1 cellular context compared by ENCODE assay signal in the genomic region with DNA sequence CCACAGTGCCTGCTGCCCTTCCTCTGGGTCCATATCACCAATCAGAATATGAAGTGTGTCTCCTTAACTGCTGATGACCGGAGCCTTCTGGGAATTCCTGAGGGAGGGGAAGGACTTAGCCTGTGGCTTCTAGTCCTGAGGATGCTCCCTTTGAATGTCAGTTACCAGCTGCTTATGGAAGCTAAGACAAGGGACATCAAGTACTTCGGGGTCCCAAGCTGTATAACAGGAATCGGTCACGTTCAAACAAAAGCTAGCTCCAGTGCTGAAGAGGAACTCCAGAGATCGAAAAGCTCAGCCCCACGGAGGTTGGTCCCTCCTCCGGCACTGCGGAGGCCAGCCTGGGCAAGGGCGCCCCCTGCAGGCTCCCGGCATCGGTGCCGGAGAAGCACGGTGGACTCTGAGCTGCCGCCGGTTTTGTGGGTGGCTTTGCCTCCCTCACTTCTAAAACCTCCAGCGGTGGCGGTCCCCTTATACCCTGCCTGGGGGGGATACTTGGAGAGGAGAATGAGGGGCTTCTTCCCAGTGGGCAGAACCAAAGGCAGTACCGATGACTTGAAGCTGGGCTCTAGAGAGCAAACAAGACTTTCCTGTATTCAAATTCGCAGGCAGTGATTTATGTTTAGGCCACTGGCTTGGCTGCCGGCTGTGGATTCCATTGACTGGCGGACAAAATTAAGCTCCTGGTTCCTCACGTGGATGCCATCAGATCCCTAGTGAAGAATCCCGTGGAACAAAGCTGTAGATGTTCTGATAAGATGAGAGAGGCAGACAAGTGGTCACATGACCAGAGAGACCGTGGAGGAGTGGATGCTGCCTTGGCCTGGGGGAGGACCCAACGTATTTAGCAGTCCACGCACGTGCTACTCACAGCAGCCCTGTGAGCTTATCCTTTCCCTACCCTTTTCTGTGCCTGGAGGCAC.
A peak's percentile ranks its signal among the peaks of the same experiment; 100 is the strongest.
TF ChIP-seq lines count a peak whose summit lies in the region.

No MANE protein-coding gene starts in this region.

TF ChIP-seq in HepG2, 621 proteins besides CTCF, POLR2A, EP300 and RAD21 (continued from another document and continues in another):
- no peak for TF ChIP-seq ZEB1 (IDR thresholded peaks at IDR 0.05; ENCODE audit: insufficient replicate concordance, low read depth)
- TF ChIP-seq MED13 (CRISPR knock-in tag; IDR thresholded peaks at IDR 0.05): no peak
- no peak for TF ChIP-seq POLR2AphosphoS2 (IDR thresholded peaks at IDR 0.05; ENCODE audit: low read depth, low read length)
- TF ChIP-seq, protein P1, sequence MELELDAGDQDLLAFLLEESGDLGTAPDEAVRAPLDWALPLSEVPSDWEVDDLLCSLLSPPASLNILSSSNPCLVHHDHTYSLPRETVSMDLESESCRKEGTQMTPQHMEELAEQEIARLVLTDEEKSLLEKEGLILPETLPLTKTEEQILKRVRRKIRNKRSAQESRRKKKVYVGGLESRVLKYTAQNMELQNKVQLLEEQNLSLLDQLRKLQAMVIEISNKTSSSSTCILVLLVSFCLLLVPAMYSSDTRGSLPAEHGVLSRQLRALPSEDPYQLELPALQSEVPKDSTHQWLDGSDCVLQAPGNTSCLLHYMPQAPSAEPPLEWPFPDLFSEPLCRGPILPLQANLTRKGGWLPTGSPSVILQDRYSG (CRISPR knock-in tag; IDR thresholded peaks at IDR 0.05): no peak
- no peak for TF ChIP-seq NR1H2 (CRISPR knock-in tag; IDR thresholded peaks at IDR 0.05; ENCODE audit: borderline replicate concordance, low read depth)
- TF ChIP-seq, protein P2, sequence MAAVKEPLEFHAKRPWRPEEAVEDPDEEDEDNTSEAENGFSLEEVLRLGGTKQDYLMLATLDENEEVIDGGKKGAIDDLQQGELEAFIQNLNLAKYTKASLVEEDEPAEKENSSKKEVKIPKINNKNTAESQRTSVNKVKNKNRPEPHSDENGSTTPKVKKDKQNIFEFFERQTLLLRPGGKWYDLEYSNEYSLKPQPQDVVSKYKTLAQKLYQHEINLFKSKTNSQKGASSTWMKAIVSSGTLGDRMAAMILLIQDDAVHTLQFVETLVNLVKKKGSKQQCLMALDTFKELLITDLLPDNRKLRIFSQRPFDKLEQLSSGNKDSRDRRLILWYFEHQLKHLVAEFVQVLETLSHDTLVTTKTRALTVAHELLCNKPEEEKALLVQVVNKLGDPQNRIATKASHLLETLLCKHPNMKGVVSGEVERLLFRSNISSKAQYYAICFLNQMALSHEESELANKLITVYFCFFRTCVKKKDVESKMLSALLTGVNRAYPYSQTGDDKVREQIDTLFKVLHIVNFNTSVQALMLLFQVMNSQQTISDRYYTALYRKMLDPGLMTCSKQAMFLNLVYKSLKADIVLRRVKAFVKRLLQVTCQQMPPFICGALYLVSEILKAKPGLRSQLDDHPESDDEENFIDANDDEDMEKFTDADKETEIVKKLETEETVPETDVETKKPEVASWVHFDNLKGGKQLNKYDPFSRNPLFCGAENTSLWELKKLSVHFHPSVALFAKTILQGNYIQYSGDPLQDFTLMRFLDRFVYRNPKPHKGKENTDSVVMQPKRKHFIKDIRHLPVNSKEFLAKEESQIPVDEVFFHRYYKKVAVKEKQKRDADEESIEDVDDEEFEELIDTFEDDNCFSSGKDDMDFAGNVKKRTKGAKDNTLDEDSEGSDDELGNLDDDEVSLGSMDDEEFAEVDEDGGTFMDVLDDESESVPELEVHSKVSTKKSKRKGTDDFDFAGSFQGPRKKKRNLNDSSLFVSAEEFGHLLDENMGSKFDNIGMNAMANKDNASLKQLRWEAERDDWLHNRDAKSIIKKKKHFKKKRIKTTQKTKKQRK (IDR thresholded peaks at IDR 0.05; ENCODE audit: low read length): no peak
- TF ChIP-seq ZNF547 (CRISPR knock-in tag; IDR thresholded peaks at IDR 0.05): no peak
- no peak for TF ChIP-seq SMAD1 (CRISPR knock-in tag; IDR thresholded peaks at IDR 0.05; ENCODE audit: borderline replicate concordance, low read depth)
- TF ChIP-seq, protein P3, sequence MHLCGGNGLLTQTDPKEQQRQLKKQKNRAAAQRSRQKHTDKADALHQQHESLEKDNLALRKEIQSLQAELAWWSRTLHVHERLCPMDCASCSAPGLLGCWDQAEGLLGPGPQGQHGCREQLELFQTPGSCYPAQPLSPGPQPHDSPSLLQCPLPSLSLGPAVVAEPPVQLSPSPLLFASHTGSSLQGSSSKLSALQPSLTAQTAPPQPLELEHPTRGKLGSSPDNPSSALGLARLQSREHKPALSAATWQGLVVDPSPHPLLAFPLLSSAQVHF (CRISPR knock-in tag; IDR thresholded peaks at IDR 0.05): no peak
- peak; percentile 61; the same call in 1 of the 2 replicates for TF ChIP-seq EED (CRISPR knock-in tag; IDR thresholded peaks at IDR 0.05)
- TF ChIP-seq NFKBIZ (CRISPR knock-in tag; IDR thresholded peaks at IDR 0.05): no peak
- TF ChIP-seq, protein P4, sequence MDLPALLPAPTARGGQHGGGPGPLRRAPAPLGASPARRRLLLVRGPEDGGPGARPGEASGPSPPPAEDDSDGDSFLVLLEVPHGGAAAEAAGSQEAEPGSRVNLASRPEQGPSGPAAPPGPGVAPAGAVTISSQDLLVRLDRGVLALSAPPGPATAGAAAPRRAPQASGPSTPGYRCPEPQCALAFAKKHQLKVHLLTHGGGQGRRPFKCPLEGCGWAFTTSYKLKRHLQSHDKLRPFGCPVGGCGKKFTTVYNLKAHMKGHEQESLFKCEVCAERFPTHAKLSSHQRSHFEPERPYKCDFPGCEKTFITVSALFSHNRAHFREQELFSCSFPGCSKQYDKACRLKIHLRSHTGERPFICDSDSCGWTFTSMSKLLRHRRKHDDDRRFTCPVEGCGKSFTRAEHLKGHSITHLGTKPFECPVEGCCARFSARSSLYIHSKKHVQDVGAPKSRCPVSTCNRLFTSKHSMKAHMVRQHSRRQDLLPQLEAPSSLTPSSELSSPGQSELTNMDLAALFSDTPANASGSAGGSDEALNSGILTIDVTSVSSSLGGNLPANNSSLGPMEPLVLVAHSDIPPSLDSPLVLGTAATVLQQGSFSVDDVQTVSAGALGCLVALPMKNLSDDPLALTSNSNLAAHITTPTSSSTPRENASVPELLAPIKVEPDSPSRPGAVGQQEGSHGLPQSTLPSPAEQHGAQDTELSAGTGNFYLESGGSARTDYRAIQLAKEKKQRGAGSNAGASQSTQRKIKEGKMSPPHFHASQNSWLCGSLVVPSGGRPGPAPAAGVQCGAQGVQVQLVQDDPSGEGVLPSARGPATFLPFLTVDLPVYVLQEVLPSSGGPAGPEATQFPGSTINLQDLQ (CRISPR knock-in tag; IDR thresholded peaks at IDR 0.05): no peak
- TF ChIP-seq, protein P5, sequence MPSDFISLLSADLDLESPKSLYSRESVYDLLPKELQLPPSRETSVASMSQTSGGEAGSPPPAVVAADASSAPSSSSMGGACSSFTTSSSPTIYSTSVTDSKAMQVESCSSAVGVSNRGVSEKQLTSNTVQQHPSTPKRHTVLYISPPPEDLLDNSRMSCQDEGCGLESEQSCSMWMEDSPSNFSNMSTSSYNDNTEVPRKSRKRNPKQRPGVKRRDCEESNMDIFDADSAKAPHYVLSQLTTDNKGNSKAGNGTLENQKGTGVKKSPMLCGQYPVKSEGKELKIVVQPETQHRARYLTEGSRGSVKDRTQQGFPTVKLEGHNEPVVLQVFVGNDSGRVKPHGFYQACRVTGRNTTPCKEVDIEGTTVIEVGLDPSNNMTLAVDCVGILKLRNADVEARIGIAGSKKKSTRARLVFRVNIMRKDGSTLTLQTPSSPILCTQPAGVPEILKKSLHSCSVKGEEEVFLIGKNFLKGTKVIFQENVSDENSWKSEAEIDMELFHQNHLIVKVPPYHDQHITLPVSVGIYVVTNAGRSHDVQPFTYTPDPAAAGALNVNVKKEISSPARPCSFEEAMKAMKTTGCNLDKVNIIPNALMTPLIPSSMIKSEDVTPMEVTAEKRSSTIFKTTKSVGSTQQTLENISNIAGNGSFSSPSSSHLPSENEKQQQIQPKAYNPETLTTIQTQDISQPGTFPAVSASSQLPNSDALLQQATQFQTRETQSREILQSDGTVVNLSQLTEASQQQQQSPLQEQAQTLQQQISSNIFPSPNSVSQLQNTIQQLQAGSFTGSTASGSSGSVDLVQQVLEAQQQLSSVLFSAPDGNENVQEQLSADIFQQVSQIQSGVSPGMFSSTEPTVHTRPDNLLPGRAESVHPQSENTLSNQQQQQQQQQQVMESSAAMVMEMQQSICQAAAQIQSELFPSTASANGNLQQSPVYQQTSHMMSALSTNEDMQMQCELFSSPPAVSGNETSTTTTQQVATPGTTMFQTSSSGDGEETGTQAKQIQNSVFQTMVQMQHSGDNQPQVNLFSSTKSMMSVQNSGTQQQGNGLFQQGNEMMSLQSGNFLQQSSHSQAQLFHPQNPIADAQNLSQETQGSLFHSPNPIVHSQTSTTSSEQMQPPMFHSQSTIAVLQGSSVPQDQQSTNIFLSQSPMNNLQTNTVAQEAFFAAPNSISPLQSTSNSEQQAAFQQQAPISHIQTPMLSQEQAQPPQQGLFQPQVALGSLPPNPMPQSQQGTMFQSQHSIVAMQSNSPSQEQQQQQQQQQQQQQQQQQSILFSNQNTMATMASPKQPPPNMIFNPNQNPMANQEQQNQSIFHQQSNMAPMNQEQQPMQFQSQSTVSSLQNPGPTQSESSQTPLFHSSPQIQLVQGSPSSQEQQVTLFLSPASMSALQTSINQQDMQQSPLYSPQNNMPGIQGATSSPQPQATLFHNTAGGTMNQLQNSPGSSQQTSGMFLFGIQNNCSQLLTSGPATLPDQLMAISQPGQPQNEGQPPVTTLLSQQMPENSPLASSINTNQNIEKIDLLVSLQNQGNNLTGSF (CRISPR knock-in tag; IDR thresholded peaks at IDR 0.05): no peak
- peak; percentile 27; the same call in 1 of the 2 replicates for TF ChIP-seq HOXA3 (CRISPR knock-in tag; IDR thresholded peaks at IDR 0.05)
- no peak for TF ChIP-seq HDAC6 (IDR thresholded peaks at IDR 0.05; ENCODE audit: low read depth, low read length)
- no peak for TF ChIP-seq ZNF251 (CRISPR knock-in tag; IDR thresholded peaks at IDR 0.05)
- TF ChIP-seq PAF1 (CRISPR knock-in tag; IDR thresholded peaks at IDR 0.05): no peak
- no peak for TF ChIP-seq SIN3B (IDR thresholded peaks at IDR 0.05; ENCODE audit: low read length)
- TF ChIP-seq ZNF546 (CRISPR knock-in tag; conservative IDR thresholded peaks at IDR 0.05): no peak
- TF ChIP-seq SIX4 (CRISPR knock-in tag; IDR thresholded peaks at IDR 0.05): no peak
- TF ChIP-seq, protein P6, sequence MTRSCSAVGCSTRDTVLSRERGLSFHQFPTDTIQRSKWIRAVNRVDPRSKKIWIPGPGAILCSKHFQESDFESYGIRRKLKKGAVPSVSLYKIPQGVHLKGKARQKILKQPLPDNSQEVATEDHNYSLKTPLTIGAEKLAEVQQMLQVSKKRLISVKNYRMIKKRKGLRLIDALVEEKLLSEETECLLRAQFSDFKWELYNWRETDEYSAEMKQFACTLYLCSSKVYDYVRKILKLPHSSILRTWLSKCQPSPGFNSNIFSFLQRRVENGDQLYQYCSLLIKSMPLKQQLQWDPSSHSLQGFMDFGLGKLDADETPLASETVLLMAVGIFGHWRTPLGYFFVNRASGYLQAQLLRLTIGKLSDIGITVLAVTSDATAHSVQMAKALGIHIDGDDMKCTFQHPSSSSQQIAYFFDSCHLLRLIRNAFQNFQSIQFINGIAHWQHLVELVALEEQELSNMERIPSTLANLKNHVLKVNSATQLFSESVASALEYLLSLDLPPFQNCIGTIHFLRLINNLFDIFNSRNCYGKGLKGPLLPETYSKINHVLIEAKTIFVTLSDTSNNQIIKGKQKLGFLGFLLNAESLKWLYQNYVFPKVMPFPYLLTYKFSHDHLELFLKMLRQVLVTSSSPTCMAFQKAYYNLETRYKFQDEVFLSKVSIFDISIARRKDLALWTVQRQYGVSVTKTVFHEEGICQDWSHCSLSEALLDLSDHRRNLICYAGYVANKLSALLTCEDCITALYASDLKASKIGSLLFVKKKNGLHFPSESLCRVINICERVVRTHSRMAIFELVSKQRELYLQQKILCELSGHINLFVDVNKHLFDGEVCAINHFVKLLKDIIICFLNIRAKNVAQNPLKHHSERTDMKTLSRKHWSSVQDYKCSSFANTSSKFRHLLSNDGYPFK (CRISPR knock-in tag; IDR thresholded peaks at IDR 0.05; ENCODE audit: borderline replicate concordance): 0 out of 2 replicates have a peak, but pooled peaks have one; percentile 49
- TF ChIP-seq, protein P7, sequence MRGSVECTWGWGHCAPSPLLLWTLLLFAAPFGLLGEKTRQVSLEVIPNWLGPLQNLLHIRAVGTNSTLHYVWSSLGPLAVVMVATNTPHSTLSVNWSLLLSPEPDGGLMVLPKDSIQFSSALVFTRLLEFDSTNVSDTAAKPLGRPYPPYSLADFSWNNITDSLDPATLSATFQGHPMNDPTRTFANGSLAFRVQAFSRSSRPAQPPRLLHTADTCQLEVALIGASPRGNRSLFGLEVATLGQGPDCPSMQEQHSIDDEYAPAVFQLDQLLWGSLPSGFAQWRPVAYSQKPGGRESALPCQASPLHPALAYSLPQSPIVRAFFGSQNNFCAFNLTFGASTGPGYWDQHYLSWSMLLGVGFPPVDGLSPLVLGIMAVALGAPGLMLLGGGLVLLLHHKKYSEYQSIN (CRISPR knock-in tag; IDR thresholded peaks at IDR 0.05; ENCODE audit: borderline replicate concordance): no peak
- no peak for TF ChIP-seq ZSCAN12 (CRISPR knock-in tag; IDR thresholded peaks at IDR 0.05)
- peak; percentile 71; the same call in 1 of the 2 replicates for TF ChIP-seq ZNF619 (CRISPR knock-in tag; IDR thresholded peaks at IDR 0.05)
- TF ChIP-seq THYN1 (CRISPR knock-in tag; IDR thresholded peaks at IDR 0.05; ENCODE audit: borderline replicate concordance, low read depth): no peak
- no peak for TF ChIP-seq ZNF563 (CRISPR knock-in tag; IDR thresholded peaks at IDR 0.05)
- peak; percentile 95 for TF ChIP-seq GFI1 (CRISPR knock-in tag; IDR thresholded peaks at IDR 0.05; ENCODE audit: borderline replicate concordance)
- TF ChIP-seq, protein P8, sequence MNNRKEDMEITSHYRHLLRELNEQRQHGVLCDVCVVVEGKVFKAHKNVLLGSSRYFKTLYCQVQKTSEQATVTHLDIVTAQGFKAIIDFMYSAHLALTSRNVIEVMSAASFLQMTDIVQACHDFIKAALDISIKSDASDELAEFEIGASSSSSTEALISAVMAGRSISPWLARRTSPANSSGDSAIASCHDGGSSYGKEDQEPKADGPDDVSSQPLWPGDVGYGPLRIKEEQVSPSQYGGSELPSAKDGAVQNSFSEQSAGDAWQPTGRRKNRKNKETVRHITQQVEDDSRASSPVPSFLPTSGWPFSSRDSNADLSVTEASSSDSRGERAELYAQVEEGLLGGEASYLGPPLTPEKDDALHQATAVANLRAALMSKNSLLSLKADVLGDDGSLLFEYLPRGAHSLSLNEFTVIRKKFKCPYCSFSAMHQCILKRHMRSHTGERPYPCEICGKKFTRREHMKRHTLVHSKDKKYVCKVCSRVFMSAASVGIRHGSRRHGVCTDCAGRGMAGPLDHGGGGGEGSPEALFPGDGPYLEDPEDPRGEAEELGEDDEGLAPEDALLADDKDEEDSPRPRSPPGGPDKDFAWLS (CRISPR knock-in tag; IDR thresholded peaks at IDR 0.05; ENCODE audit: borderline replicate concordance): no peak
- no peak for TF ChIP-seq ZNF816 (CRISPR knock-in tag; IDR thresholded peaks at IDR 0.05; ENCODE audit: borderline replicate concordance)
